Comparison of ENCODE assay signal across 1 cellular context in genomic region chr3:72571052-72571451, GRCh38.
A peak's percentile ranks its signal among the peaks of the same experiment; 100 is the strongest.
TF ChIP-seq lines count a peak whose summit lies in the region.

No MANE protein-coding gene starts in this region.

TF ChIP-seq in HepG2, 621 proteins besides CTCF, POLR2A, EP300 and RAD21 (continued from another document and continues in another):
- peak; percentile 40; the same call in 1 of the 2 replicates for TF ChIP-seq TFE3 (CRISPR knock-in tag; IDR thresholded peaks at IDR 0.05)
- TF ChIP-seq SNAPC5 (CRISPR knock-in tag; IDR thresholded peaks at IDR 0.05; ENCODE audit: borderline replicate concordance) = no peak
- TF ChIP-seq, protein P1, sequence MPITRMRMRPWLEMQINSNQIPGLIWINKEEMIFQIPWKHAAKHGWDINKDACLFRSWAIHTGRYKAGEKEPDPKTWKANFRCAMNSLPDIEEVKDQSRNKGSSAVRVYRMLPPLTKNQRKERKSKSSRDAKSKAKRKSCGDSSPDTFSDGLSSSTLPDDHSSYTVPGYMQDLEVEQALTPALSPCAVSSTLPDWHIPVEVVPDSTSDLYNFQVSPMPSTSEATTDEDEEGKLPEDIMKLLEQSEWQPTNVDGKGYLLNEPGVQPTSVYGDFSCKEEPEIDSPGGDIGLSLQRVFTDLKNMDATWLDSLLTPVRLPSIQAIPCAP (CRISPR knock-in tag; IDR thresholded peaks at IDR 0.05; ENCODE audit: low read depth) = no peak
- TF ChIP-seq SUZ12 (IDR thresholded peaks at IDR 0.05; ENCODE audit: low read depth, low read length) = no peak
- no peak for TF ChIP-seq ZC3H13 (CRISPR knock-in tag; IDR thresholded peaks at IDR 0.05)
- no peak for TF ChIP-seq ZNF746 (CRISPR knock-in tag; IDR thresholded peaks at IDR 0.05)
- TF ChIP-seq ZNF652 (CRISPR knock-in tag; IDR thresholded peaks at IDR 0.05; ENCODE audit: borderline replicate concordance, low read depth) = no peak; the same call in 1 of the 2 replicates
- no peak for TF ChIP-seq SRY (CRISPR knock-in tag; IDR thresholded peaks at IDR 0.05)
- no peak for TF ChIP-seq ZNF354B (CRISPR knock-in tag; IDR thresholded peaks at IDR 0.05)
- TF ChIP-seq NCOA2 (CRISPR knock-in tag; IDR thresholded peaks at IDR 0.05) = peak; percentile 70
- peak; percentile 21; the same call in 1 of the 2 replicates for TF ChIP-seq TFDP1 (CRISPR knock-in tag; IDR thresholded peaks at IDR 0.05; ENCODE audit: borderline replicate concordance)
- TF ChIP-seq STAG1 (CRISPR knock-in tag; IDR thresholded peaks at IDR 0.05) = no peak; the same call in 1 of the 2 replicates
- TF ChIP-seq CBX1 (IDR thresholded peaks at IDR 0.05; ENCODE audit: low read depth) = no peak
- TF ChIP-seq BHLHE40 (IDR thresholded peaks at IDR 0.05; ENCODE audit: low read length) = no peak
- TF ChIP-seq ZNF33B (CRISPR knock-in tag; IDR thresholded peaks at IDR 0.05) = no peak
- TF ChIP-seq, protein P2, sequence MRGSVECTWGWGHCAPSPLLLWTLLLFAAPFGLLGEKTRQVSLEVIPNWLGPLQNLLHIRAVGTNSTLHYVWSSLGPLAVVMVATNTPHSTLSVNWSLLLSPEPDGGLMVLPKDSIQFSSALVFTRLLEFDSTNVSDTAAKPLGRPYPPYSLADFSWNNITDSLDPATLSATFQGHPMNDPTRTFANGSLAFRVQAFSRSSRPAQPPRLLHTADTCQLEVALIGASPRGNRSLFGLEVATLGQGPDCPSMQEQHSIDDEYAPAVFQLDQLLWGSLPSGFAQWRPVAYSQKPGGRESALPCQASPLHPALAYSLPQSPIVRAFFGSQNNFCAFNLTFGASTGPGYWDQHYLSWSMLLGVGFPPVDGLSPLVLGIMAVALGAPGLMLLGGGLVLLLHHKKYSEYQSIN (CRISPR knock-in tag; IDR thresholded peaks at IDR 0.05; ENCODE audit: borderline replicate concordance) = no peak
- no peak for TF ChIP-seq CBFB (CRISPR knock-in tag; IDR thresholded peaks at IDR 0.05)
- TF ChIP-seq, protein P3, sequence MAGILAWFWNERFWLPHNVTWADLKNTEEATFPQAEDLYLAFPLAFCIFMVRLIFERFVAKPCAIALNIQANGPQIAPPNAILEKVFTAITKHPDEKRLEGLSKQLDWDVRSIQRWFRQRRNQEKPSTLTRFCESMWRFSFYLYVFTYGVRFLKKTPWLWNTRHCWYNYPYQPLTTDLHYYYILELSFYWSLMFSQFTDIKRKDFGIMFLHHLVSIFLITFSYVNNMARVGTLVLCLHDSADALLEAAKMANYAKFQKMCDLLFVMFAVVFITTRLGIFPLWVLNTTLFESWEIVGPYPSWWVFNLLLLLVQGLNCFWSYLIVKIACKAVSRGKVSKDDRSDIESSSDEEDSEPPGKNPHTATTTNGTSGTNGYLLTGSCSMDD (CRISPR knock-in tag; IDR thresholded peaks at IDR 0.05) = no peak
- no peak for TF ChIP-seq KLF13 (CRISPR knock-in tag; IDR thresholded peaks at IDR 0.05)
- TF ChIP-seq CENPT (CRISPR knock-in tag; IDR thresholded peaks at IDR 0.05; ENCODE audit: low read depth) = no peak
- no peak for TF ChIP-seq SP140L (CRISPR knock-in tag; IDR thresholded peaks at IDR 0.05; ENCODE audit: borderline replicate concordance)
- no peak for TF ChIP-seq SMAD3 (CRISPR knock-in tag; IDR thresholded peaks at IDR 0.05)
- no peak for TF ChIP-seq ZNF234 (CRISPR knock-in tag; conservative IDR thresholded peaks at IDR 0.05)
- TF ChIP-seq RXRA (CRISPR knock-in tag; IDR thresholded peaks at IDR 0.05) = peak; percentile 55; the same call in 1 of the 2 replicates
- no peak for TF ChIP-seq FIP1L1 (IDR thresholded peaks at IDR 0.05; ENCODE audit: borderline replicate concordance, insufficient read depth, low read depth, low read length)
- no peak for TF ChIP-seq HMGA1 (CRISPR knock-in tag; conservative IDR thresholded peaks at IDR 0.05)
- TF ChIP-seq ZFX (CRISPR knock-in tag; IDR thresholded peaks at IDR 0.05; ENCODE audit: low read depth) = peak; percentile 22; the same call in 1 of the 2 replicates
- no peak; the same call in 1 of the 2 replicates for TF ChIP-seq HOXA3 (CRISPR knock-in tag; IDR thresholded peaks at IDR 0.05)
- no peak for TF ChIP-seq PAX8 (CRISPR knock-in tag; IDR thresholded peaks at IDR 0.05; ENCODE audit: borderline replicate concordance)
- TF ChIP-seq ZNF724P (CRISPR knock-in tag; IDR thresholded peaks at IDR 0.05; ENCODE audit: borderline replicate concordance) = no peak
- peak; percentile 28; the same call in 1 of the 2 replicates for TF ChIP-seq ELF1 (CRISPR knock-in tag; IDR thresholded peaks at IDR 0.05)
- TF ChIP-seq, protein P4, sequence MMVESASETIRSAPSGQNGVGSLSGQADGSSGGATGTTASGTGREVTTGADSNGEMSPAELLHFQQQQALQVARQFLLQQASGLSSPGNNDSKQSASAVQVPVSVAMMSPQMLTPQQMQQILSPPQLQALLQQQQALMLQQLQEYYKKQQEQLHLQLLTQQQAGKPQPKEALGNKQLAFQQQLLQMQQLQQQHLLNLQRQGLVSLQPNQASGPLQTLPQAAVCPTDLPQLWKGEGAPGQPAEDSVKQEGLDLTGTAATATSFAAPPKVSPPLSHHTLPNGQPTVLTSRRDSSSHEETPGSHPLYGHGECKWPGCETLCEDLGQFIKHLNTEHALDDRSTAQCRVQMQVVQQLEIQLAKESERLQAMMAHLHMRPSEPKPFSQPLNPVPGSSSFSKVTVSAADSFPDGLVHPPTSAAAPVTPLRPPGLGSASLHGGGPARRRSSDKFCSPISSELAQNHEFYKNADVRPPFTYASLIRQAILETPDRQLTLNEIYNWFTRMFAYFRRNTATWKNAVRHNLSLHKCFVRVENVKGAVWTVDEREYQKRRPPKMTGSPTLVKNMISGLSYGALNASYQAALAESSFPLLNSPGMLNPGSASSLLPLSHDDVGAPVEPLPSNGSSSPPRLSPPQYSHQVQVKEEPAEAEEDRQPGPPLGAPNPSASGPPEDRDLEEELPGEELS (CRISPR knock-in tag; IDR thresholded peaks at IDR 0.05) = peak; percentile 81
- TF ChIP-seq, protein P5, sequence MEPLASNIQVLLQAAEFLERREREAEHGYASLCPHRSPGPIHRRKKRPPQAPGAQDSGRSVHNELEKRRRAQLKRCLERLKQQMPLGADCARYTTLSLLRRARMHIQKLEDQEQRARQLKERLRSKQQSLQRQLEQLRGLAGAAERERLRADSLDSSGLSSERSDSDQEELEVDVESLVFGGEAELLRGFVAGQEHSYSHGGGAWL (CRISPR knock-in tag; IDR thresholded peaks at IDR 0.05) = no peak
- TF ChIP-seq ZNF615 (CRISPR knock-in tag; IDR thresholded peaks at IDR 0.05; ENCODE audit: borderline replicate concordance) = no peak
- TF ChIP-seq, protein P6, sequence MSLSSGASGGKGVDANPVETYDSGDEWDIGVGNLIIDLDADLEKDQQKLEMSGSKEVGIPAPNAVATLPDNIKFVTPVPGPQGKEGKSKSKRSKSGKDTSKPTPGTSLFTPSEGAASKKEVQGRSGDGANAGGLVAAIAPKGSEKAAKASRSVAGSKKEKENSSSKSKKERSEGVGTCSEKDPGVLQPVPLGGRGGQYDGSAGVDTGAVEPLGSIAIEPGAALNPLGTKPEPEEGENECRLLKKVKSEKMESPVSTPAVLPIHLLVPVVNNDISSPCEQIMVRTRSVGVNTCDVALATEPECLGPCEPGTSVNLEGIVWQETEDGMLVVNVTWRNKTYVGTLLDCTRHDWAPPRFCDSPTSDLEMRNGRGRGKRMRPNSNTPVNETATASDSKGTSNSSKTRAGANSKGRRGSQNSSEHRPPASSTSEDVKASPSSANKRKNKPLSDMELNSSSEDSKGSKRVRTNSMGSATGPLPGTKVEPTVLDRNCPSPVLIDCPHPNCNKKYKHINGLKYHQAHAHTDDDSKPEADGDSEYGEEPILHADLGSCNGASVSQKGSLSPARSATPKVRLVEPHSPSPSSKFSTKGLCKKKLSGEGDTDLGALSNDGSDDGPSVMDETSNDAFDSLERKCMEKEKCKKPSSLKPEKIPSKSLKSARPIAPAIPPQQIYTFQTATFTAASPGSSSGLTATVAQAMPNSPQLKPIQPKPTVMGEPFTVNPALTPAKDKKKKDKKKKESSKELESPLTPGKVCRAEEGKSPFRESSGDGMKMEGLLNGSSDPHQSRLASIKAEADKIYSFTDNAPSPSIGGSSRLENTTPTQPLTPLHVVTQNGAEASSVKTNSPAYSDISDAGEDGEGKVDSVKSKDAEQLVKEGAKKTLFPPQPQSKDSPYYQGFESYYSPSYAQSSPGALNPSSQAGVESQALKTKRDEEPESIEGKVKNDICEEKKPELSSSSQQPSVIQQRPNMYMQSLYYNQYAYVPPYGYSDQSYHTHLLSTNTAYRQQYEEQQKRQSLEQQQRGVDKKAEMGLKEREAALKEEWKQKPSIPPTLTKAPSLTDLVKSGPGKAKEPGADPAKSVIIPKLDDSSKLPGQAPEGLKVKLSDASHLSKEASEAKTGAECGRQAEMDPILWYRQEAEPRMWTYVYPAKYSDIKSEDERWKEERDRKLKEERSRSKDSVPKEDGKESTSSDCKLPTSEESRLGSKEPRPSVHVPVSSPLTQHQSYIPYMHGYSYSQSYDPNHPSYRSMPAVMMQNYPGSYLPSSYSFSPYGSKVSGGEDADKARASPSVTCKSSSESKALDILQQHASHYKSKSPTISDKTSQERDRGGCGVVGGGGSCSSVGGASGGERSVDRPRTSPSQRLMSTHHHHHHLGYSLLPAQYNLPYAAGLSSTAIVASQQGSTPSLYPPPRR (CRISPR knock-in tag; IDR thresholded peaks at IDR 0.05; ENCODE audit: borderline replicate concordance) = peak; percentile 21; the same call in 1 of the 2 replicates
- TF ChIP-seq TBX2 (CRISPR knock-in tag; IDR thresholded peaks at IDR 0.05; ENCODE audit: borderline replicate concordance) = peak; percentile 42; the same call in 1 of the 2 replicates
- TF ChIP-seq, protein P7, sequence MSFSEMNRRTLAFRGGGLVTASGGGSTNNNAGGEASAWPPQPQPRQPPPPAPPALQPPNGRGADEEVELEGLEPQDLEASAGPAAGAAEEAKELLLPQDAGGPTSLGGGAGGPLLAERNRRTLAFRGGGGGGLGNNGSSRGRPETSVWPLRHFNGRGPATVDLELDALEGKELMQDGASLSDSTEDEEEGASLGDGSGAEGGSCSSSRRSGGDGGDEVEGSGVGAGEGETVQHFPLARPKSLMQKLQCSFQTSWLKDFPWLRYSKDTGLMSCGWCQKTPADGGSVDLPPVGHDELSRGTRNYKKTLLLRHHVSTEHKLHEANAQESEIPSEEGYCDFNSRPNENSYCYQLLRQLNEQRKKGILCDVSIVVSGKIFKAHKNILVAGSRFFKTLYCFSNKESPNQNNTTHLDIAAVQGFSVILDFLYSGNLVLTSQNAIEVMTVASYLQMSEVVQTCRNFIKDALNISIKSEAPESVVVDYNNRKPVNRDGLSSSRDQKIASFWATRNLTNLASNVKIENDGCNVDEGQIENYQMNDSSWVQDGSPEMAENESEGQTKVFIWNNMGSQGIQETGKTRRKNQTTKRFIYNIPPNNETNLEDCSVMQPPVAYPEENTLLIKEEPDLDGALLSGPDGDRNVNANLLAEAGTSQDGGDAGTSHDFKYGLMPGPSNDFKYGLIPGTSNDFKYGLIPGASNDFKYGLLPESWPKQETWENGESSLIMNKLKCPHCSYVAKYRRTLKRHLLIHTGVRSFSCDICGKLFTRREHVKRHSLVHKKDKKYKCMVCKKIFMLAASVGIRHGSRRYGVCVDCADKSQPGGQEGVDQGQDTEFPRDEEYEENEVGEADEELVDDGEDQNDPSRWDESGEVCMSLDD (CRISPR knock-in tag; IDR thresholded peaks at IDR 0.05; ENCODE audit: borderline replicate concordance) = no peak
- peak; percentile 55 for TF ChIP-seq ZNF121 (CRISPR knock-in tag; IDR thresholded peaks at IDR 0.05)
- no peak for TF ChIP-seq HOXA9 (CRISPR knock-in tag; IDR thresholded peaks at IDR 0.05; ENCODE audit: borderline replicate concordance)
- TF ChIP-seq MIER2 (CRISPR knock-in tag; IDR thresholded peaks at IDR 0.05) = no peak; the same call in 1 of the 2 replicates
- TF ChIP-seq ZNF253 (CRISPR knock-in tag; IDR thresholded peaks at IDR 0.05; ENCODE audit: borderline replicate concordance) = no peak
- peak; percentile 81 for TF ChIP-seq RXRB (CRISPR knock-in tag; IDR thresholded peaks at IDR 0.05; ENCODE audit: borderline replicate concordance)
- TF ChIP-seq ZSCAN25 (CRISPR knock-in tag; IDR thresholded peaks at IDR 0.05) = no peak
- TF ChIP-seq HNRNPL (IDR thresholded peaks at IDR 0.05; ENCODE audit: low read depth, low read length) = 0 out of 2 replicates have a peak, but pooled peaks have one; percentile 43
- TF ChIP-seq SOX5 (CRISPR knock-in tag; IDR thresholded peaks at IDR 0.05; ENCODE audit: borderline replicate concordance) = peak; percentile 74; the same call in 1 of the 2 replicates
